12 cellular contexts compared by ENCODE assay signal in the genomic region with DNA sequence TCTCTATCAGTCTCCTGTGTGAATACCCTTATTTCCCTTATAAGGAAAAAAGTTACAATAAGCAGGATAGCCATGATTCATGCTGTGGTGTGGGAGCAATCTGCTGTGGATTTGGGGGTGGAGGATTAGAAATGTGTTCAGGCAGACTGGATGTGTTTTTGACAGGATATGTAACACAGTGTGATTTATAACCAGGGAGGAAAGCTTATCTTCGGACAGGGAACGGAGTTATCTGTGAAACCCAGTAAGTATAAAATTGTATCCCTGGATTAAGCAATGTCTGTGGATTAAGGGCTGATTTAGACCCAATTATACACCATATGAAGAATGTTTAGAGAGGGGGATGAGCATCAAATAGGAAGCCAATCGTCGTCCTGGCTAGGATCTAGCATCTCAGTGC.
DNase-seq lines count a peak whose midpoint lies in the region; ATAC-seq and TF ChIP-seq lines count a peak whose summit lies in the region.
"Had no signal": no experiment of that assay in that cellular context is flagged by ENCODE, and none has a peak within 500 bp of the region (broad histone marks: within the 10 kb centered on the region; RNA-seq: fewer than 3 reads in every experiment).

No MANE protein-coding gene starts in this region.

- H3K4me1 Mint-ChIP-seq in HFFc6 (ENCODE audit: low read depth) = peaks cover 47% of the 10 kb centered on the region
- peaks cover 90% of the 10 kb centered on the region for H3K4me1 Mint-ChIP-seq in activated naive CD8-positive, alpha-beta T cell (ENCODE audit: low read depth)

- no peak for TF ChIP-seq CTCF in HFFc6 (IDR thresholded peaks at IDR 0.05)

- H3K27me3 Mint-ChIP-seq in HFFc6 (ENCODE audit: insufficient read depth) = no peaks in the 10 kb centered on the region; the same call in 1 of the 2 replicates
- H3K27me3 Mint-ChIP-seq in activated naive CD8-positive, alpha-beta T cell = no peaks in the 10 kb centered on the region

- DNase-seq in Ammon's horn (ENCODE audit: low spot score) (peak; percentile 38), HFFc6 (peak; percentile 11), kidney glomerular epithelial cell (lab: John Stamatoyannopoulos, UW) (peak; percentile 35), NCI-H345 (lab: John Stamatoyannopoulos, UW) (no peak)
- DNase-seq in activated CD4-positive, CD25-positive, alpha-beta regulatory T cell treated with anti-CD3 and anti-CD28 coated beads, Interleukin-2, amount 50 U/mL, for 72 hours = no peak
- DNase-seq: activated gamma-delta T cell; DMS79; NK-92 treated with Interleukin-12 subunit alpha and Interleukin-12 subunit beta, amount 100 ng/mL, for 24 hours had no signal

- peak overlapping the region; percentile 64 for H3K4me3 Mint-ChIP-seq in HFFc6
- peak overlapping the region; percentile 97 for H3K4me3 Mint-ChIP-seq in activated naive CD8-positive, alpha-beta T cell

- H3K27ac Mint-ChIP-seq in HFFc6 = peak overlapping the region; percentile 58
- peak overlapping the region; percentile 97 for H3K27ac Mint-ChIP-seq in activated naive CD8-positive, alpha-beta T cell

- no peaks in the 10 kb centered on the region for H3K9me3 Mint-ChIP-seq in HFFc6
- no peaks in the 10 kb centered on the region for H3K9me3 Mint-ChIP-seq in activated naive CD8-positive, alpha-beta T cell (ENCODE audit: low read depth)

- H3K36me3 Mint-ChIP-seq in HFFc6 (ENCODE audit: low read depth) = no peaks in the 10 kb centered on the region
- H3K36me3 Mint-ChIP-seq in activated naive CD8-positive, alpha-beta T cell = peaks cover 62% of the 10 kb centered on the region

- ATAC-seq in HG03442 (IDR thresholded peaks at IDR 0.05; ENCODE audit: unreplicated experiment) = no peak
- no peak for ATAC-seq in GM19328 (IDR thresholded peaks at IDR 0.05; ENCODE audit: unreplicated experiment)
- ATAC-seq: HepG2 had no signal

Comparison
In these comparisons a context has a peak if more than half of its experiments do, and no peak if none do; other contexts are left out.
1. DNase-seq: peak in Ammon's horn (single experiment), HFFc6 (single experiment) and kidney glomerular epithelial cell (single experiment); none in activated CD4-positive, CD25-positive, alpha-beta regulatory T cell treated with anti-CD3 and anti-CD28 coated beads, Interleukin-2, amount 50 U/mL, for 72 hours (single experiment) and NCI-H345 (single experiment).